In genomic region chr6:160261991-160262718, GRCh38 we compare ENCODE assay signal across 1 cellular context.
TF ChIP-seq lines count a peak whose summit lies in the region.

No MANE protein-coding gene starts in this region.

TF ChIP-seq in H1, 55 proteins besides CTCF, POLR2A, EP300 and RAD21 (continued from another document):
- TF ChIP-seq YY1 (IDR thresholded peaks at IDR 0.05; ENCODE audit: low read depth, low read length) (no peak), RXRA (IDR thresholded peaks at IDR 0.05; ENCODE audit: insufficient read depth, low read depth, low read length) (no peak), RBBP5 (IDR thresholded peaks at IDR 0.05; ENCODE audit: borderline replicate concordance, low read depth, low read length) (no peak), TAF7 (optimal IDR thresholded peaks at IDR 0.05; ENCODE audit: borderline replicate concordance, low read depth, low read length) (no peak), SIRT6 (IDR thresholded peaks at IDR 0.05; ENCODE audit: low read length) (no peak), SP1 (IDR thresholded peaks at IDR 0.05; ENCODE audit: low read depth, low read length) (no peak), TEAD4 (IDR thresholded peaks at IDR 0.05; ENCODE audit: low read depth, low read length) (no peak), POU5F1 (IDR thresholded peaks at IDR 0.05; ENCODE audit: low read depth, low read length) (no peak), KDM5A (IDR thresholded peaks at IDR 0.05; ENCODE audit: low read length) (no peak), CBX8 (IDR thresholded peaks at IDR 0.05; ENCODE audit: borderline replicate concordance, low read depth, low read length) (no peak), CEBPB (IDR thresholded peaks at IDR 0.05; ENCODE audit: low read depth, low read length) (no peak), NRF1 (IDR thresholded peaks at IDR 0.05; ENCODE audit: low read depth, low read length) (no peak)
